ENCODE assay signal across 8 cellular contexts in the genomic region with DNA sequence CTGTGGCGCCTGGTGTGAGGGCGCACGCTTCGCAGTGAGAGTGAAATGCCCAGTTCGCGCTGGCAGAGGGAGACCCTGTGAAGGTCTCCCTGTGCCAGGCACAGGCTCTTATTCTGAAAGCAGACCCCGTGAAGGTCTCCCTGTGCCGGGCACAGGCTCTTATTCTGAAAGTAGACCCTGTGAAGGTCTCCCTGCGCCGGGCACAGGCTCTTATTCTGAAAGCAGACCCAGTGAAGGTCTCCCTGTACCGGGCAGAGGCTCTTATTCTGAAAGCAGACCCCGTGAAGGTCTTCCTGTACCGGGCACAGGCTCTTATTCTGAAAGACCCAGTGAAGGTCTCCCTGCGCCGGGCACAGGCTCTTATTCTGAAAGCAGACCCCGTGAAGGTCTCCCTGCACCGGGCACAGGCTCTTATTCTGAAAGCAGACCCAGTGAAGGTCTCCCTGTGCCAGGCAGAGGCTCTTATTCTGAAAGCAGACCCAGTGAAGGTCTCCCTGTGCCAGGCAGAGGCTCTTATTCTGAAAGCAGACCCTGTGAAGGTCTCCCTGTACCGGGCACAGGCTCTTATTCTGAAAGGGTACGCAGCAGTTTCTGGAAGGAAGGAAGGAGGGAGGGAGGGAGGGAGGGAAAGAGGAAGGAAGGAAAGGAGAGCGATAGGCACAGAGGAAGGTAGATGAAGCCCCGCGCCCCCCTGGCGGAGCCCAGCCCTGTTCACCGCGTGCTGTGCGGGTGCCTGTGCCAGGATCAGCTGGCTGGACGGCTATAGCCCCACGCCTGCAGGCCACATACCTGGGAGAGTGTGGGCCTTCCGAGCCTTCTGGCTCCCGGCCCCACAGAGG. TPM values are rescaled to one million over a fixed set of nuclear protein-coding genes. Genes with fewer than 3 reads are reported as not detected.
DNase-seq lines count a peak whose midpoint lies in the region; ATAC-seq and TF ChIP-seq lines count a peak whose summit lies in the region.

No MANE protein-coding gene starts in this region.

- TF ChIP-seq CTCF in GM12875 (IDR thresholded peaks at IDR 0.05; ENCODE audit: borderline replicate concordance, insufficient read depth, low read depth, low read length) (no peak), dorsolateral prefrontal cortex (IDR thresholded peaks at IDR 0.05 in 54 of 56, conservative IDR thresholded peaks at IDR 0.05 in 2 of 56; ENCODE audit: low read depth in 1 of 56, partially characterized antibody in 56 of 56) (peak in 4 of 56 donors; percentile 8 to 21 (median 10)), lower leg skin (IDR thresholded peaks at IDR 0.05) (no peak)

- ATAC-seq in GM21381 (IDR thresholded peaks at IDR 0.05; ENCODE audit: unreplicated experiment) (no peak), HG03097 (IDR thresholded peaks at IDR 0.05; ENCODE audit: low FRiP score, unreplicated experiment) (no peak)

- DNase-seq in NCI-H446 treated with DMSO at 0.1 percent for 48 hours (lab: John Stamatoyannopoulos, UW) (peak; percentile 87), dorsolateral prefrontal cortex (peak in 9 of 10 donors; percentile 71 to 93 (median 83)), lower leg skin (ENCODE audit: low spot score in 2 of 2) (peak; percentile 81 to 92)
- peak; percentile 52 for DNase-seq in activated CD4-positive, alpha-beta T cell treated with anti-CD3 and anti-CD28 coated beads, Interleukin-2, amount 50 U/mL, for 1 hour
- peak; percentile 63 for DNase-seq in stimulated activated CD4-positive, alpha-beta T cell treated with anti-CD3 and anti-CD28 coated beads, Interleukin-4, amount 100 ng/mL, for 24 hours

- intact Hi-C loops in dorsolateral prefrontal cortex (cut with DNase I): loop anchor here (2.0 to 5.0 kb wide), 3 partner anchors 36 to 56 kb away; a partner anchor contains a TSS
- intact Hi-C loops in lower leg skin (cut with DNase I; ENCODE audit: low total_unique reads): no loop called here

- H3K4me3 ChIP-seq in GM12875 (ENCODE audit: low read depth, low read length): peak overlapping the region; percentile 40
- H3K4me3 ChIP-seq in dorsolateral prefrontal cortex: peak overlapping the region; percentile 46 to 96 (median 74)
- peak overlapping the region; percentile 42 for H3K4me3 ChIP-seq in lower leg skin (ENCODE audit: low read depth, poor library complexity, severe bottlenecking)

- 8 to 11% methylated on average over 29 to 30 of the region's 30 CpGs for WGBS in lower leg skin, 2 donors

- H3K27me3 ChIP-seq in dorsolateral prefrontal cortex: no peaks in the 10 kb centered on the region

- no peak for TF ChIP-seq POLR2A in lower leg skin (IDR thresholded peaks at IDR 0.05)

- H3K27ac ChIP-seq in dorsolateral prefrontal cortex: peak overlapping the region; percentile 95 to 100 (median 100)

RNA-seq across cellular contexts. Expression of a gene that starts 55.3 kb away (rescaled TPM):
- 100 to 1,000 TPM in 7 of 120 experiments, 10 to 100 TPM in 113; 61.0 to 110 (median 83.4) TPM for total RNA-seq in dorsolateral prefrontal cortex
- 100 to 1,000 TPM in 1 of 4 donors, 10 to 100 TPM in 3; 68.1 to 111 (median 83.2) TPM for total RNA-seq in lower leg skin
